ENCODE assay signal across 8 cellular contexts in genomic region chr16:2125627-2126026, GRCh38. TPM values are rescaled to one million over a fixed set of nuclear protein-coding genes. Genes with fewer than 3 reads are reported as not detected.
DNase-seq lines count a peak whose midpoint lies in the region; ATAC-seq and TF ChIP-seq lines count a peak whose summit lies in the region.
"Not testable (repeated sequence)": the region's sequence is repeated elsewhere in the genome, so short reads cannot be mapped to it uniquely, and the experiment has no call there.

No MANE protein-coding gene starts in this region.

- H3K4me3 ChIP-seq in DOHH2 (ENCODE audit: low read length); liver (ENCODE audit: low read depth in 1 of 3, low read length in 3 of 3); osteoblast (ENCODE audit: insufficient read depth, low read length); aorta (ENCODE audit: low read length in 2 of 2): not testable (repeated sequence)
- H3K4me3 ChIP-seq in fibroblast of lung (replicated peaks in 1 of 4; ENCODE audit: control extremely low read depth in 1 of 4, insufficient read depth in 1 of 4, low read depth in 3 of 4, low read length in 4 of 4) (peak overlapping the region in 1 of 4 experiments; percentile 44), stomach (peak overlapping the region; percentile 19 to 37 (median 34))

- not testable (repeated sequence) for H3K36me3 ChIP-seq in DOHH2 (ENCODE audit: control insufficient read depth, low read length); fibroblast of lung (ENCODE audit: control insufficient read depth, insufficient read depth, low read length); liver (ENCODE audit: control insufficient read depth in 4 of 4, insufficient read depth in 3 of 4, low read depth in 1 of 4, low read length in 3 of 4); osteoblast (ENCODE audit: insufficient read depth, low read length); stomach; aorta (ENCODE audit: control insufficient read depth in 1 of 2, insufficient read depth in 2 of 2, low read length in 1 of 2)

- WGBS in liver: 85% methylated on average over 11 of the region's 11 CpGs
- WGBS in stomach, 5 donors: 30 to 75% (median 53%) methylated on average over 3 to 11 of the region's 11 CpGs
- WGBS in aorta, 2 donors: 6 to 18% methylated on average over 10 to 11 of the region's 11 CpGs

- H3K9me2 ChIP-seq in DOHH2 (replicated peaks; ENCODE audit: control insufficient read depth, low read length): not testable (repeated sequence)

- TF ChIP-seq CTCF in DOHH2 (IDR thresholded peaks at IDR 0.05; ENCODE audit: low read depth, low read length, poor library complexity, severe bottlenecking); RWPE1 (conservative IDR thresholded peaks at IDR 0.05; ENCODE audit: low read depth); fibroblast of lung (conservative IDR thresholded peaks at IDR 0.05 in 1 of 2, IDR thresholded peaks at IDR 0.05 in 1 of 2; ENCODE audit: low read depth in 1 of 2, low read length in 2 of 2); liver (IDR thresholded peaks at IDR 0.05; ENCODE audit: low read depth, low read length, missing input control); osteoblast (IDR thresholded peaks at IDR 0.05; ENCODE audit: extremely low read depth, low read depth, low read length); stomach (IDR thresholded peaks at IDR 0.05): not testable (repeated sequence)

- H3K4me2 ChIP-seq in DOHH2 (ENCODE audit: low read length) (peak overlapping the region; percentile 19; the same call in 1 of the 2 replicates), fibroblast of lung (ENCODE audit: extremely low read depth, insufficient read depth, low read length) (peak overlapping the region; percentile 59), osteoblast (ENCODE audit: insufficient read depth, low read length) (peak overlapping the region; percentile 57)

- not testable (repeated sequence) for H4K20me1 ChIP-seq in DOHH2 (ENCODE audit: control insufficient read depth, insufficient read depth, low read depth, low read length); fibroblast of lung (ENCODE audit: control insufficient read depth, extremely low read depth, insufficient read depth, low read length)
- peaks cover 27% of the 10 kb centered on the region for H4K20me1 ChIP-seq in osteoblast (ENCODE audit: insufficient read depth, low read length)

- intact Hi-C loops in stomach (cut with DNase I; ENCODE audit: low total_unique reads); aorta (cut with DNase I): not testable (repeated sequence)

- H3K27ac ChIP-seq in DOHH2 (ENCODE audit: low read depth, low read length): not testable (repeated sequence)
- H3K27ac ChIP-seq in RWPE1 (peak overlapping the region; percentile 99), caudate nucleus (ENCODE audit: low read depth, low read length) (peak overlapping the region; percentile 82), fibroblast of lung (ENCODE audit: insufficient read depth, low read length) (peak overlapping the region; percentile 93), liver (ENCODE audit: low read depth in 1 of 2, low read length in 2 of 2) (peak overlapping the region; percentile 28 to 31), osteoblast (ENCODE audit: low read depth, low read length) (peak overlapping the region; percentile 70), stomach (peak overlapping the region; percentile 81 to 96 (median 92)), aorta (ENCODE audit: low read depth in 1 of 2, low read length in 2 of 2) (peak overlapping the region; percentile 83 to 89)

- not testable (repeated sequence) for TF ChIP-seq RAD21 in liver (IDR thresholded peaks at IDR 0.05)

- H3K27me3 ChIP-seq in DOHH2 (ENCODE audit: control insufficient read depth, low read length); fibroblast of lung (ENCODE audit: control insufficient read depth, insufficient read depth, low read length); liver (ENCODE audit: control insufficient read depth in 4 of 4, insufficient read depth in 4 of 4, low read length in 3 of 4); osteoblast (ENCODE audit: insufficient read depth, low read length); stomach; aorta (ENCODE audit: control insufficient read depth in 1 of 2, insufficient read depth in 2 of 2, low read length in 1 of 2): not testable (repeated sequence)

- TF ChIP-seq POLR2A in stomach (IDR thresholded peaks at IDR 0.05): not testable (repeated sequence)

- POLR2A ChIA-PET in RWPE1 (lab: Yijun Ruan, JAX; ENCODE audit: low non-redundant PET): not testable (repeated sequence)

- not testable (repeated sequence) for H3K9ac ChIP-seq in fibroblast of lung (ENCODE audit: insufficient read depth, low read length); liver (ENCODE audit: low read depth in 1 of 2, low read length in 2 of 2)

- not testable (repeated sequence) for H3F3A ChIP-seq in DOHH2 (ENCODE audit: control insufficient read depth, insufficient read depth)

- H3K79me2 ChIP-seq in DOHH2 (ENCODE audit: control insufficient read depth, low read length) (peaks cover 24% of the 10 kb centered on the region), fibroblast of lung (ENCODE audit: control insufficient read depth, insufficient read depth, low read length) (peaks cover 54% of the 10 kb centered on the region), osteoblast (ENCODE audit: insufficient read depth, low read length) (peaks cover 70% of the 10 kb centered on the region)

- CTCF ChIA-PET in RWPE1 (lab: Yijun Ruan, JAX): not testable (repeated sequence)

- not testable (repeated sequence) for H2AFZ ChIP-seq in fibroblast of lung (ENCODE audit: low read length); osteoblast (ENCODE audit: low read length)

- not testable (repeated sequence) for ATAC-seq in aorta (ENCODE audit: low FRiP score)

- TF ChIP-seq EP300 in stomach (IDR thresholded peaks at IDR 0.05): not testable (repeated sequence)

- not testable (repeated sequence) for DNase-seq in RWPE1 (ENCODE audit: low spot score); caudate nucleus (lab: John Stamatoyannopoulos, UW); fibroblast of lung (ENCODE audit: low read depth in 2 of 2); osteoblast (ENCODE audit: insufficient read length, low spot score, missing footprints); stomach; aorta

- H3K9me3 ChIP-seq in DOHH2 (ENCODE audit: control insufficient read depth, insufficient read depth, low read length); fibroblast of lung (ENCODE audit: control insufficient read depth, insufficient read depth, low read depth, low read length); liver (ENCODE audit: control insufficient read depth in 4 of 4, low read length in 3 of 4); osteoblast (ENCODE audit: low read depth, low read length); stomach; aorta (ENCODE audit: control insufficient read depth, low read length): not testable (repeated sequence)

- peaks cover 29% of the 10 kb centered on the region for H3K4me1 ChIP-seq in DOHH2 (ENCODE audit: control insufficient read depth, low read length)
- peaks cover 25% of the 10 kb centered on the region for H3K4me1 ChIP-seq in fibroblast of lung (ENCODE audit: control insufficient read depth, extremely low read depth, insufficient read depth, low read length)
- peaks cover 11 to 36% (median 12%) of the 10 kb centered on the region in 4 donors for H3K4me1 ChIP-seq in liver (ENCODE audit: control insufficient read depth in 4 of 4, insufficient read depth in 4 of 4, low read length in 3 of 4)
- H3K4me1 ChIP-seq in osteoblast (ENCODE audit: insufficient read depth, low read length): peaks cover 41% of the 10 kb centered on the region
- peaks cover 44 to 92% (median 72%) of the 10 kb centered on the region in 4 donors for H3K4me1 ChIP-seq in stomach
- H3K4me1 ChIP-seq in aorta (ENCODE audit: control insufficient read depth in 1 of 2, insufficient read depth in 2 of 2, low read length in 2 of 2): not testable (repeated sequence)

RNA-seq across cellular contexts. Expression of gene PKD1, which starts 10.1 kb away (rescaled TPM):
- total RNA-seq in fibroblast of lung (120 and 199 TPM in 2 replicates), liver (10 to 100 TPM; 30.6 to 58.4 TPM), osteoblast (139 and 180 TPM in 2 replicates), stomach (100 to 1,000 TPM in 3 of 5 donors, 10 to 100 TPM in 2; 88.5 to 776 (median 459) TPM), aorta (100 to 1,000 TPM; 325 to 337 TPM)
- polyA plus RNA-seq in fibroblast of lung (15.2 and 16.3 TPM in 2 replicates), liver (10 to 100 TPM in 1 of 2 donors, 1 to 10 TPM in 1; 8.0 to 20.6 TPM), stomach (10 to 100 TPM; 10.4 to 58.9 (median 22.7) TPM), aorta (100 to 1,000 TPM in 1 of 2 donors, 10 to 100 TPM in 1; 42.8 to 270 TPM)
- 42.7 and 46.9 TPM in 2 replicates for polyA plus RNA-seq in fibroblast of lung (2012)
- 31.7 and 46.0 TPM in 2 replicates for polyA minus RNA-seq in fibroblast of lung (ENCODE audit: low replicate concordance)

RNA-seq across cellular contexts. Expression of gene RAB26, which starts 22.8 kb away (rescaled TPM):
- total RNA-seq in fibroblast of lung (0.51 and 2.0 TPM in 2 replicates), liver (1 to 10 TPM; 1.9 to 3.9 TPM), osteoblast (0.36 and 0.59 TPM in 2 replicates), stomach (100 to 1,000 TPM in 1 of 5 donors, 10 to 100 TPM in 1, not detected in 3; 27.2 to 114 TPM), aorta (under 1 TPM in 1 of 2 donors, not detected in 1; 0.51 TPM)
- polyA plus RNA-seq in fibroblast of lung (0.43 and 1.3 TPM in 2 replicates), liver (1 to 10 TPM; 2.6 to 3.4 TPM), stomach (10 to 100 TPM; 15.1 to 63.4 (median 20.3) TPM), aorta (1 to 10 TPM; 2.5 to 4.8 TPM)
- 0.65 and 2.1 TPM in 2 replicates for polyA plus RNA-seq in fibroblast of lung (2012)
- 0.94 and 8.3 TPM in 2 replicates for polyA minus RNA-seq in fibroblast of lung (ENCODE audit: low replicate concordance)

RNA-seq across cellular contexts. Expression of gene TRAF7, which starts 30.0 kb away (rescaled TPM):
- total RNA-seq in fibroblast of lung (52.1 and 60.3 TPM in 2 replicates), liver (10 to 100 TPM; 33.2 to 34.8 TPM), osteoblast (49.5 and 56.1 TPM in 2 replicates), stomach (100 to 1,000 TPM in 1 of 5 donors, 10 to 100 TPM in 4; 20.9 to 204 (median 58.9) TPM), aorta (10 to 100 TPM; 47.7 to 54.4 TPM)
- polyA plus RNA-seq in fibroblast of lung (38.7 and 44.4 TPM in 2 replicates), liver (10 to 100 TPM; 14.7 to 36.6 TPM), stomach (10 to 100 TPM; 27.1 to 39.5 (median 37.3) TPM), aorta (10 to 100 TPM; 24.4 to 38.0 TPM)
- 77.9 and 87.1 TPM in 2 replicates for polyA plus RNA-seq in fibroblast of lung (2012)
- polyA minus RNA-seq in fibroblast of lung (ENCODE audit: low replicate concordance): 135 and 152 TPM in 2 replicates
